38 cellular contexts compared by ENCODE assay signal in the genomic region with DNA sequence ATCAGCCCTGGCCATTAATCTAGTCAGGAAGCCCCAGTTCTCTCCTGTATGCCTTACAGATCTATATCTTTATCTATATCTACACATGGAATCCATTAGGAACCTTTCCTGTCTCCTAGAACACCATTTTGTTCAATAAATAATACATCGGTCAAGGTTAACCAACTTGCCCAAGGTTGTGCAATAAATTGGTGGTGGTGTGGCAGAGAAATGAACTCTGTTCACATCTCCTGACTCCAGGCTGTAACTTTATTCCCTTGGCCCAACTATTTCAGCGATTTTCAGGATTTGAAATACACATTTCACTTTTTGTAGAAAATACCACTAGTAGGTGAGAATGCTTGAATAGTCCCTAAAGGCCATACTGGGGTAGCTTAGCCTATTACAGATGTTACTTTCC.
"Had no signal": no experiment of that assay in that cellular context is flagged by ENCODE, and none has a peak within 500 bp of the region (broad histone marks: within the 10 kb centered on the region; RNA-seq: fewer than 3 reads in every experiment).

No MANE protein-coding gene starts in this region.

- DNase-seq: activated effector memory CD4-positive, alpha-beta T cell treated with anti-CD3 and anti-CD28 coated beads, Interleukin-2, amount 50 U/mL, for 16 hours; activated effector memory CD4-positive, alpha-beta T cell treated with Interleukin-2 at 50 U/mL for 16 hours; activated gamma-delta T cell; activated gamma-delta T cell treated with Interleukin-2 at 50 U/mL for 16 hours; activated naive CD4-positive, alpha-beta T cell; activated naive CD4-positive, alpha-beta T cell treated with anti-CD3 and anti-CD28 coated beads for 36 hours; activated naive CD4-positive, alpha-beta T cell treated with anti-CD3 and anti-CD28 coated beads, Interleukin-2, amount 10 ng/mL, durations not matched to agents 7 days and 5 days; activated naive CD4-positive, alpha-beta T cell treated with anti-CD3 and anti-CD28 coated beads, Interleukin-2, amount 50 U/mL, for 16 hours; activated naive CD4-positive, alpha-beta T cell treated with Interleukin-2 at 50 U/mL for 16 hours; activated naive CD8-positive, alpha-beta T cell treated with anti-CD3 and anti-CD28 coated beads for 36 hours; activated naive CD8-positive, alpha-beta T cell treated with anti-CD3 and anti-CD28 coated beads, Interleukin-2, amount 10 ng/mL, durations not matched to agents 7 days and 5 days; activated naive CD8-positive, alpha-beta T cell treated with anti-CD3 and anti-CD28 coated beads, Interleukin-2, amount 50 U/mL, for 24 hours; activated T-cell treated with anti-CD3 and anti-CD28 coated beads, Interleukin-2, amount 50 U/mL, for 1 hour; activated T-cell treated with anti-CD3 and anti-CD28 coated beads, Interleukin-2, amount 50 U/mL, for 24 hours; activated T-cell treated with anti-CD3 and anti-CD28 coated beads, Interleukin-2, amount 50 U/mL, for 4 hours; activated T-cell treated with anti-CD3 and anti-CD28 coated beads, Interleukin-2, amount 50 U/mL, for 48 hours; activated T-cell treated with anti-CD3 and anti-CD28 coated beads, Interleukin-2, amount 50 U/mL, for 72 hours; adrenal gland; amniotic stem cell; anterior cingulate cortex; aorta; body of pancreas; brain microvascular endothelial cell; caudate nucleus; central memory CD4-positive, alpha-beta T cell; cerebellar nuclear complex had no signal

- H3K27me3 ChIP-seq: adrenal gland, ascending aorta, body of pancreas, brain microvascular endothelial cell, breast epithelium, cardiac muscle cell had no signal

- H3K4me3 ChIP-seq: adrenal gland, ascending aorta, body of pancreas, breast epithelium, cardiac muscle cell had no signal

- H3K27ac ChIP-seq: adrenal gland, ascending aorta, body of pancreas, brain microvascular endothelial cell, breast epithelium, cardiac muscle cell had no signal

- H3K4me3 Mint-ChIP-seq: activated naive CD4-positive, alpha-beta T cell treated with anti-CD3 and anti-CD28 coated beads for 36 hours; activated naive CD4-positive, alpha-beta T cell treated with anti-CD3 and anti-CD28 coated beads, Interleukin-2, amount 10 ng/mL, durations not matched to agents 7 days and 5 days; activated naive CD4-positive, alpha-beta T cell treated with anti-CD3 and anti-CD28 coated beads, Interleukin-2, amount 50 U/mL, for 24 hours; activated naive CD8-positive, alpha-beta T cell; activated naive CD8-positive, alpha-beta T cell treated with anti-CD3 and anti-CD28 coated beads for 36 hours; activated naive CD8-positive, alpha-beta T cell treated with anti-CD3 and anti-CD28 coated beads, Interleukin-2, amount 10 ng/mL, durations not matched to agents 7 days and 5 days; activated naive CD8-positive, alpha-beta T cell treated with anti-CD3 and anti-CD28 coated beads, Interleukin-2, amount 50 U/mL, for 24 hours; activated T-cell treated with anti-CD3 and anti-CD28 coated beads, Interleukin-2, amount 50 U/mL, for 24 hours; activated T-cell treated with anti-CD3 and anti-CD28 coated beads, Interleukin-2, amount 50 U/mL, for 4 hours; activated T-cell treated with anti-CD3 and anti-CD28 coated beads, Interleukin-2, amount 50 U/mL, for 72 hours; activated T-helper 1 cell treated with anti-CD3 and anti-CD28 coated beads, Interleukin-12 subunit alpha, Interleukin-12 subunit beta, Interleukin-2, Interleukin-4 antibody, amounts not matched to agents 30 ng/mL and 10 ng/mL and 1 ng/mL, durations not matched to agents 14 hours and 24 hours and 36 hours; activated T-helper 17 cell treated with anti-CD3 and anti-CD28 coated beads, Interleukin-2, amount 50 U/mL, for 72 hours; brain; central memory CD8-positive, alpha-beta T cell had no signal

- H3K36me3 Mint-ChIP-seq: activated naive CD4-positive, alpha-beta T cell treated with anti-CD3 and anti-CD28 coated beads, Interleukin-2, amount 10 ng/mL, durations not matched to agents 7 days and 5 days; activated naive CD4-positive, alpha-beta T cell treated with anti-CD3 and anti-CD28 coated beads, Interleukin-2, amount 50 U/mL, for 24 hours; activated naive CD4-positive, alpha-beta T cell treated with anti-CD3 and anti-CD28 coated beads, Interleukin-2, amount 50 U/mL, for 72 hours; activated naive CD8-positive, alpha-beta T cell; activated naive CD8-positive, alpha-beta T cell treated with anti-CD3 and anti-CD28 coated beads for 36 hours; activated naive CD8-positive, alpha-beta T cell treated with anti-CD3 and anti-CD28 coated beads, Interleukin-2, amount 10 ng/mL, durations not matched to agents 7 days and 5 days; brain had no signal

- H3K9me3 Mint-ChIP-seq: activated naive CD4-positive, alpha-beta T cell treated with anti-CD3 and anti-CD28 coated beads for 36 hours; activated naive CD4-positive, alpha-beta T cell treated with anti-CD3 and anti-CD28 coated beads, Interleukin-2, amount 50 U/mL, for 24 hours; brain had no signal

- H3K36me3 ChIP-seq: adrenal gland, ascending aorta, brain microvascular endothelial cell, breast epithelium, cardiac muscle cell had no signal

- FAIRE-seq: bronchial epithelial cell had no signal

- H3K27me3 Mint-ChIP-seq: activated naive CD4-positive, alpha-beta T cell treated with anti-CD3 and anti-CD28 coated beads, Interleukin-2, amount 10 ng/mL, durations not matched to agents 7 days and 5 days; activated naive CD4-positive, alpha-beta T cell treated with anti-CD3 and anti-CD28 coated beads, Interleukin-2, amount 50 U/mL, for 24 hours; activated naive CD8-positive, alpha-beta T cell; activated naive CD8-positive, alpha-beta T cell treated with anti-CD3 and anti-CD28 coated beads for 36 hours; activated naive CD8-positive, alpha-beta T cell treated with anti-CD3 and anti-CD28 coated beads, Interleukin-2, amount 10 ng/mL, durations not matched to agents 7 days and 5 days; activated naive CD8-positive, alpha-beta T cell treated with anti-CD3 and anti-CD28 coated beads, Interleukin-2, amount 50 U/mL, for 24 hours; activated T-cell treated with anti-CD3 and anti-CD28 coated beads, Interleukin-2, amount 50 U/mL, for 24 hours; activated T-helper 17 cell treated with anti-CD3 and anti-CD28 coated beads, Interleukin-2, amount 50 U/mL, for 72 hours; brain; central memory CD8-positive, alpha-beta T cell had no signal

- H3K4me1 ChIP-seq: adrenal gland, ascending aorta, body of pancreas, breast epithelium had no signal

- ATAC-seq: activated naive CD4-positive, alpha-beta T cell treated with anti-CD3 and anti-CD28 coated beads, Interleukin-2, amount 50 U/mL, for 72 hours; activated naive CD8-positive, alpha-beta T cell treated with anti-CD3 and anti-CD28 coated beads, Interleukin-2, amount 50 U/mL, for 24 hours; activated T-cell treated with anti-CD3 and anti-CD28 coated beads, Interleukin-2, amount 50 U/mL, for 4 hours; activated T-cell treated with anti-CD3 and anti-CD28 coated beads, Interleukin-2, amount 50 U/mL, for 72 hours; activated T-helper 17 cell treated with anti-CD3 and anti-CD28 coated beads, Interleukin-2, amount 50 U/mL, for 72 hours; body of pancreas had no signal

- H3K9me3 ChIP-seq: adrenal gland, ascending aorta, body of pancreas, breast epithelium had no signal

- H3K4me1 Mint-ChIP-seq: activated naive CD4-positive, alpha-beta T cell treated with anti-CD3 and anti-CD28 coated beads, Interleukin-2, amount 10 ng/mL, durations not matched to agents 7 days and 5 days; activated naive CD4-positive, alpha-beta T cell treated with anti-CD3 and anti-CD28 coated beads, Interleukin-2, amount 50 U/mL, for 24 hours; activated naive CD8-positive, alpha-beta T cell treated with anti-CD3 and anti-CD28 coated beads for 36 hours; activated naive CD8-positive, alpha-beta T cell treated with anti-CD3 and anti-CD28 coated beads, Interleukin-2, amount 10 ng/mL, durations not matched to agents 7 days and 5 days; activated naive CD8-positive, alpha-beta T cell treated with anti-CD3 and anti-CD28 coated beads, Interleukin-2, amount 50 U/mL, for 24 hours; activated T-helper 17 cell treated with anti-CD3 and anti-CD28 coated beads, Interleukin-2, amount 50 U/mL, for 72 hours; central memory CD8-positive, alpha-beta T cell had no signal

- H3K27ac Mint-ChIP-seq: activated naive CD4-positive, alpha-beta T cell treated with anti-CD3 and anti-CD28 coated beads for 36 hours; activated naive CD4-positive, alpha-beta T cell treated with anti-CD3 and anti-CD28 coated beads, Interleukin-2, amount 10 ng/mL, durations not matched to agents 7 days and 5 days; activated naive CD4-positive, alpha-beta T cell treated with anti-CD3 and anti-CD28 coated beads, Interleukin-2, amount 50 U/mL, for 24 hours; activated naive CD4-positive, alpha-beta T cell treated with anti-CD3 and anti-CD28 coated beads, Interleukin-2, amount 50 U/mL, for 72 hours; activated naive CD8-positive, alpha-beta T cell; activated naive CD8-positive, alpha-beta T cell treated with anti-CD3 and anti-CD28 coated beads for 36 hours; activated naive CD8-positive, alpha-beta T cell treated with anti-CD3 and anti-CD28 coated beads, Interleukin-2, amount 10 ng/mL, durations not matched to agents 7 days and 5 days; activated naive CD8-positive, alpha-beta T cell treated with anti-CD3 and anti-CD28 coated beads, Interleukin-2, amount 50 U/mL, for 24 hours; activated T-cell treated with anti-CD3 and anti-CD28 coated beads, Interleukin-2, amount 50 U/mL, for 24 hours; activated T-cell treated with anti-CD3 and anti-CD28 coated beads, Interleukin-2, amount 50 U/mL, for 72 hours; activated T-helper 1 cell treated with anti-CD3 and anti-CD28 coated beads, Interleukin-12 subunit alpha, Interleukin-12 subunit beta, Interleukin-2, Interleukin-4 antibody, amounts not matched to agents 30 ng/mL and 10 ng/mL and 1 ng/mL, durations not matched to agents 14 hours and 24 hours and 36 hours; activated T-helper 17 cell treated with anti-CD3 and anti-CD28 coated beads, Interleukin-2, amount 50 U/mL, for 72 hours; activated T-helper 2 cell treated with anti-CD3 and anti-CD28 coated beads, Interferon-gamma antibody, Interleukin-2, Interleukin-4, amounts not matched to agents 10 μg/mL and 5 μg/mL and 100 μg/mL, durations not matched to agents 14 hours and 24 hours and 36 hours; brain had no signal
